In the genomic region with DNA sequence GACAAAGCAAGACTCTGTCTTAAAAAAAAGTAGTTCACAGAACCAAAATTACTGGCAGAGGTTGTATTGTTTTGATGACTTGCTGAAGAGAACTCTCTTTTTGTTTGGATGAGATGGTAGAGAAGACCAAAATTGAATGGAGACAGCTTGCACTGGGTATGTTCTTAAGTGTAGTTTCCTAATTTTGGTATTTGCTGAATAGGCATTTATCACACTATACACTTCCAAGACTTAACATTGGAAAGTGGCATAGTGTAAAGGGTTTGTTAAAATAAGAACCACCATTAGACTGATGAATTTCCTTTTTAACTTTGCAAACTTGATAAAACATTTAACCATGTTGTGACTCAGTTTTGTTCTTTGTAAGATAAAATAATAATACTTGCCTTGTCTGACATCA, we compare ENCODE assay signal across 24 cellular contexts.
"Had no signal": no experiment of that assay in that cellular context is flagged by ENCODE, and none has a peak within 500 bp of the region (broad histone marks: within the 10 kb centered on the region; RNA-seq: fewer than 3 reads in every experiment).

No MANE protein-coding gene starts in this region.

- H3K27me3 ChIP-seq: foreskin keratinocyte had no signal

- H3K4me1 ChIP-seq: left lung, lower lobe of right lung had no signal

- ATAC-seq: effector memory CD8-positive, alpha-beta T cell; foreskin keratinocyte; gastroesophageal sphincter; heart right ventricle; left cardiac atrium; left lung; left ventricle myocardium superior; lower lobe of right lung; mucosa of descending colon; naive thymus-derived CD8-positive, alpha-beta T cell had no signal

- FAIRE-seq: colon, endometrium, frontal cortex, islet of Langerhans, keratinocyte had no signal

- H3K9me3 ChIP-seq: esophagus muscularis mucosa, gastroesophageal sphincter, heart right ventricle, left lung, lower lobe of right lung, mucosa of descending colon had no signal

- H3K36me3 ChIP-seq: esophagus muscularis mucosa, gastroesophageal sphincter, heart right ventricle, left lung, lower lobe of right lung had no signal

- H3K27ac ChIP-seq: esophagus muscularis mucosa, foreskin keratinocyte, gastroesophageal sphincter, heart right ventricle, left lung, lower lobe of right lung had no signal

- H3K4me3 ChIP-seq: esophagus muscularis mucosa, gastroesophageal sphincter, heart right ventricle, left lung, lower lobe of right lung, mucosa of descending colon had no signal

- DNase-seq: cortex of kidney; effector CD8-positive, alpha-beta T cell; effector memory CD8-positive, alpha-beta T cell; endodermal cell; foreskin keratinocyte; glutamatergic neuron; head of caudate nucleus; heart right ventricle; hippocampal formation; left cardiac atrium; left lung; left ventricle myocardium superior; lower lobe of right lung; mesenchymal stem cell; mucosa of descending colon; naive B cell; naive thymus-derived CD8-positive, alpha-beta T cell had no signal
